Comparison of ENCODE assay signal across 8 cellular contexts in the genomic region with DNA sequence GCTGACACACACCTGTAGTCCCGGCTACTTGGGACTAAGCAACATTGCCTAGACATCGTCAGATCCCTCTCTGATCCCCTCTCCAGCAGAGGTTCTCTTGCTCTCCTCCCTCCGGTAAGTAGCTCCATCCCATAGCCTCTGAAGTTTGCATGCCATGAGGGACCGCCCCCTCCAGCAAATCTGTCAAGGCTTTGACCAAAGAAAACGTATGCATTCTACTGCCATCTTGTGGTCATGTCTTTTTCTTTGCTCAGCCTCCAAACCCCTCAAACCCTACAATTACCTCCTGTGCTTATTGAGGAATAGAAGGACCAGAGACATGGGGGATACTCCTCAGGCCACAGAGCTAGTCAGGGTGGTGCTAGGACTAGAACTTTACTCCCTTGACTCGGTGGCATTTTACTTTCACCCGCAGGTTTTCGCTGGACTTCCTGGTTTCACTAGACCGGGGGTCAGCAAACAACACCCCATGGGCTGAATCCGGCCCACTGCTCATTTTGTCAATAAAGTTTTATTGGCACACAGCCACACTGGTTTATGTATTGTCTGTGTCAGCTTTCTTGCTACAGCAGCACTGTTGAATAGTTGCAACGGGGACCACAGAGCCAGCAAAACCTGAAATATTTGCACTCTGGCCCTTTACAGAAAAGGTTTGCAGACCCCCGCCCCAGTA.
DNase-seq lines count a peak whose midpoint lies in the region; ATAC-seq and TF ChIP-seq lines count a peak whose summit lies in the region.

No MANE protein-coding gene starts in this region.

- H3K9me3 ChIP-seq in Caco-2 = peaks cover 7% of the 10 kb centered on the region
- H3K9me3 ChIP-seq in HAP-1 = no peaks in the 10 kb centered on the region
- peaks cover 0 to 20% of the 10 kb centered on the region in 2 donors for H3K9me3 ChIP-seq in left lung
- peaks cover 0 to 11% (median 7%) of the 10 kb centered on the region in 4 donors for H3K9me3 ChIP-seq in stomach

- H3K4me3 ChIP-seq in Caco-2 (ENCODE audit: low read depth, low read length) (no peak overlapping the region), HAP-1 (no peak overlapping the region), astrocyte of the cerebellum (ENCODE audit: low read depth, low read length) (no peak overlapping the region), left lung (no peak overlapping the region), stomach (no peak overlapping the region)

- no peak overlapping the region for H3K27ac Mint-ChIP-seq in Caco-2 (ENCODE audit: unreplicated experiment)
- no peak overlapping the region for H3K27ac Mint-ChIP-seq in activated T-helper 1 cell treated with anti-CD3 and anti-CD28 coated beads, Interleukin-12 subunit alpha, Interleukin-12 subunit beta, Interleukin-2, Interleukin-4 antibody, amounts not matched to agents 30 ng/mL and 10 ng/mL and 1 ng/mL, durations not matched to agents 14 hours and 24 hours and 36 hours

- H3K27me3 Mint-ChIP-seq in Caco-2 (ENCODE audit: insufficient read depth, unreplicated experiment) = no peaks in the 10 kb centered on the region
- H3K27me3 Mint-ChIP-seq in activated T-helper 1 cell treated with anti-CD3 and anti-CD28 coated beads, Interleukin-12 subunit alpha, Interleukin-12 subunit beta, Interleukin-2, Interleukin-4 antibody, amounts not matched to agents 30 ng/mL and 10 ng/mL and 1 ng/mL, durations not matched to agents 14 hours and 24 hours and 36 hours (ENCODE audit: insufficient read depth) = no peaks in the 10 kb centered on the region

- no peaks in the 10 kb centered on the region for H3K36me3 ChIP-seq in Caco-2 (ENCODE audit: control insufficient read depth, insufficient read depth, low read length)
- H3K36me3 ChIP-seq in HAP-1 (replicated peaks) = no peaks in the 10 kb centered on the region
- H3K36me3 ChIP-seq in left lung = no peaks in the 10 kb centered on the region
- H3K36me3 ChIP-seq in stomach = no peaks in the 10 kb centered on the region

- no TSS peak for BruUV-seq in Caco-2 (replicated peaks; lab: Mats Ljungman, UMichigan)

- DNase-seq in Caco-2 (peak; percentile 69 to 76), HAP-1 (ENCODE audit: low spot score in 2 of 2) (peak; percentile 68 to 71), NCI-H510A (lab: John Stamatoyannopoulos, UW) (peak; percentile 70), astrocyte of the cerebellum (ENCODE audit: low read depth) (peak; percentile 28), left lung (no peak), stomach (no peak), ureter (ENCODE audit: low spot score) (no peak)
- no peak for DNase-seq in activated T-helper 1 cell treated with anti-CD3 and anti-CD28 coated beads, Interleukin-12 subunit alpha, Interleukin-12 subunit beta, Interleukin-2, Interleukin-4 antibody, amounts not matched to agents 30 ng/mL and 10 ng/mL and 1 ng/mL, durations not matched to agents 14 hours and 24 hours and 36 hours (ENCODE audit: low spot score)

- TF ChIP-seq EP300 in stomach (IDR thresholded peaks at IDR 0.05) = no peak

- H3K36me3 Mint-ChIP-seq in Caco-2 (ENCODE audit: insufficient read depth, unreplicated experiment) = no peaks in the 10 kb centered on the region
- H3K36me3 Mint-ChIP-seq in activated T-helper 1 cell treated with anti-CD3 and anti-CD28 coated beads, Interleukin-12 subunit alpha, Interleukin-12 subunit beta, Interleukin-2, Interleukin-4 antibody, amounts not matched to agents 30 ng/mL and 10 ng/mL and 1 ng/mL, durations not matched to agents 14 hours and 24 hours and 36 hours (ENCODE audit: low read depth) = no peaks in the 10 kb centered on the region

- H3K27ac ChIP-seq in left lung (no peak overlapping the region), stomach (no peak overlapping the region)

- TF ChIP-seq CTCF in Caco-2 (IDR thresholded peaks at IDR 0.05; ENCODE audit: insufficient read depth in 1 of 2, low read depth in 1 of 2, low read length in 1 of 2, severe bottlenecking in 1 of 2, unreplicated experiment in 1 of 2) (peak; percentile 59 to 65), astrocyte of the cerebellum (IDR thresholded peaks at IDR 0.05; ENCODE audit: low read depth, low read length, missing control alignments) (peak; percentile 55), left lung (IDR thresholded peaks at IDR 0.05) (peak in 1 of 2 donors; percentile 19), stomach (IDR thresholded peaks at IDR 0.05) (peak in 2 of 7 experiments; percentile 17 to 24)

- in situ Hi-C loops in HAP-1 (cut with MboI; ENCODE audit: low sequenced_read_pairs) = no loop called here
- in situ Hi-C loops in astrocyte of the cerebellum (cut with HindIII; ENCODE audit: low sequenced_read_pairs) = no loop called here

- H3K4me1 ChIP-seq in Caco-2 = no peaks in the 10 kb centered on the region
- H3K4me1 ChIP-seq in HAP-1 = no peaks in the 10 kb centered on the region
- no peaks in the 10 kb centered on the region for H3K4me1 ChIP-seq in left lung
- H3K4me1 ChIP-seq in stomach = no peaks in the 10 kb centered on the region

- intact Hi-C loops in Caco-2 (cut with micrococcal nuclease; ENCODE audit: unreplicated experiment) (loop anchor here (1.0 to 10.0 kb wide), 4 partner anchors 43 to 557 kb away; no protein-coding TSS in a partner anchor), left lung (cut with DNase I) (no loop called here), stomach (cut with DNase I; ENCODE audit: low total_unique reads) (no loop called here)
- intact Hi-C loops in activated T-helper 1 cell treated with anti-CD3 and anti-CD28 coated beads, Interleukin-12 subunit alpha, Interleukin-12 subunit beta, Interleukin-2, Interleukin-4 antibody, amounts not matched to agents 30 ng/mL and 10 ng/mL and 1 ng/mL, durations not matched to agents 14 hours and 24 hours and 36 hours (cut with micrococcal nuclease) = no loop called here

- peaks cover 40% of the 10 kb centered on the region for H3K9me3 Mint-ChIP-seq in Caco-2 (ENCODE audit: unreplicated experiment)
- peaks cover 10% of the 10 kb centered on the region for H3K9me3 Mint-ChIP-seq in activated T-helper 1 cell treated with anti-CD3 and anti-CD28 coated beads, Interleukin-12 subunit alpha, Interleukin-12 subunit beta, Interleukin-2, Interleukin-4 antibody, amounts not matched to agents 30 ng/mL and 10 ng/mL and 1 ng/mL, durations not matched to agents 14 hours and 24 hours and 36 hours

- peak; percentile 79 for ATAC-seq in left lung

- 52 to 61% (median 59%) methylated on average over 12 of the region's 12 CpGs for WGBS in stomach, 5 donors

- TF ChIP-seq POLR2A in stomach (IDR thresholded peaks at IDR 0.05) = no peak

- no peak overlapping the region for H3K4me3 Mint-ChIP-seq in Caco-2 (ENCODE audit: unreplicated experiment)
- no peak overlapping the region for H3K4me3 Mint-ChIP-seq in activated T-helper 1 cell treated with anti-CD3 and anti-CD28 coated beads, Interleukin-12 subunit alpha, Interleukin-12 subunit beta, Interleukin-2, Interleukin-4 antibody, amounts not matched to agents 30 ng/mL and 10 ng/mL and 1 ng/mL, durations not matched to agents 14 hours and 24 hours and 36 hours

- POLR2A ChIA-PET in Caco-2 (lab: Charles Lee) = no interaction called here

- H3K4me1 Mint-ChIP-seq in Caco-2 (ENCODE audit: low read depth, unreplicated experiment) = peaks cover 7% of the 10 kb centered on the region
- no peaks in the 10 kb centered on the region for H3K4me1 Mint-ChIP-seq in activated T-helper 1 cell treated with anti-CD3 and anti-CD28 coated beads, Interleukin-12 subunit alpha, Interleukin-12 subunit beta, Interleukin-2, Interleukin-4 antibody, amounts not matched to agents 30 ng/mL and 10 ng/mL and 1 ng/mL, durations not matched to agents 14 hours and 24 hours and 36 hours (ENCODE audit: low read depth)

- H3K27me3 ChIP-seq in Caco-2 (replicated peaks; ENCODE audit: control insufficient read depth, insufficient read depth, low read length) (no peaks in the 10 kb centered on the region), HAP-1 (ENCODE audit: low read depth) (no peaks in the 10 kb centered on the region), left lung (no peaks in the 10 kb centered on the region), stomach (no peaks in the 10 kb centered on the region)

- CTCF ChIA-PET in Caco-2 (lab: Charles Lee) = interaction anchor here (0.6 to 1.1 kb wide), 3 partner anchors 42 to 247 kb away, joined by 3 read pairs; no protein-coding TSS in a partner anchor

Comparison
In these comparisons a context has a peak if more than half of its experiments do, and no peak if none do; other contexts are left out.
1. DNase-seq: peak in Caco-2 (2 of 2), HAP-1 (2 of 2), NCI-H510A (single experiment) and astrocyte of the cerebellum (single experiment); none in left lung (0 of 2), stomach (single experiment), ureter (single experiment) and activated T-helper 1 cell treated with anti-CD3 and anti-CD28 coated beads, Interleukin-12 subunit alpha, Interleukin-12 subunit beta, Interleukin-2, Interleukin-4 antibody, amounts not matched to agents 30 ng/mL and 10 ng/mL and 1 ng/mL, durations not matched to agents 14 hours and 24 hours and 36 hours (single experiment).